Comparison of ENCODE assay signal across 27 cellular contexts in the genomic region with DNA sequence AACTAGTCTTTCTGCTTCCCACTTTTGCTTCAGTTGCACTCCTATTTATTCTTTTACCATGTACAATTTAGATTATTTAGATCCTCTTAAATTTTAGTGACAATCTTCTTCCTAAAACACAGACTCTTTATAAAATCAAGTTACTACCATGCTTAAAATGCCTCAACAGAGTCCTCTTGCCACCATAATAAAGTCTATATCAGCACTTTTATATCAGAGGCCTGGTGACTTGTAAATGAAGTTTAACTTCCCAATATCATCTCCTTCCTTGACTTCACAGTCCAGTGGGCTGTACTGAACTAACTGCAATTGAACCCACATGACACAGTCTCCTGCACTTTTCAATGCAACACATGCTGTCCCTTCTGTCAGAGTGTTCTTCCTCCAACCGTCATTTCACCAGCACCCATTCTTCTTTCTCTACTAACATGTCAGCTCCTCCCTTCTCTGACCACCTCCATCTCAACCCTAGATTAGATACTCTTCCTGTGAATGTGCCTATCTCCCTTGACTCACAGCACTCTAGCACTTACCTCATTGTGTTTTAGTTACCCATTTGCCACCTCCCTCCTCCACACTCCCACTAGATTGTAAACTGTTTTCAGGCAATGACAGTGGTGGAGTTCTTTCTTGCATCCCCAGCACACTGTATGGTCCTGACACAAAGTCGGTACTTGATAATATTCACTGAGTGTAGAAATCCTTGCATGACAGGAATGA.
"Had no signal": no experiment of that assay in that cellular context is flagged by ENCODE, and none has a peak within 500 bp of the region (broad histone marks: within the 10 kb centered on the region; RNA-seq: fewer than 3 reads in every experiment).

No MANE protein-coding gene starts in this region.

- H3K9me3 Mint-ChIP-seq: activated CD4-positive, alpha-beta memory T cell treated with anti-CD3 and anti-CD28 coated beads for 36 hours; activated CD4-positive, alpha-beta T cell treated with anti-CD3 and anti-CD28 coated beads, Interleukin-2, amount 10 ng/mL, durations not matched to agents 7 days and 5 days; activated T-cell treated with anti-CD3 and anti-CD28 coated beads, Interleukin-2, amount 50 U/mL, for 4 hours; brain had no signal

- H3K27me3 Mint-ChIP-seq: activated CD4-positive, alpha-beta memory T cell treated with anti-CD3 and anti-CD28 coated beads for 36 hours; activated CD4-positive, alpha-beta T cell treated with anti-CD3 and anti-CD28 coated beads, Interleukin-2, amount 10 ng/mL, durations not matched to agents 7 days and 5 days; activated naive CD8-positive, alpha-beta T cell; brain; T-cell had no signal

- H3K4me3 ChIP-seq: SK-N-MC had no signal

- DNase-seq: activated CD4-positive, alpha-beta memory T cell treated with anti-CD3 and anti-CD28 coated beads for 36 hours; activated CD4-positive, alpha-beta T cell treated with anti-CD3 and anti-CD28 coated beads, Interleukin-2, amount 10 ng/mL, durations not matched to agents 7 days and 5 days; activated CD4-positive, CD25-positive, alpha-beta regulatory T cell; activated CD8-positive, alpha-beta memory T cell treated with anti-CD3 and anti-CD28 coated beads for 24 hours; activated effector memory CD4-positive, alpha-beta T cell treated with anti-CD3 and anti-CD28 coated beads, Interleukin-2, amount 50 U/mL, for 16 hours; activated naive CD4-positive, alpha-beta T cell treated with Interleukin-2 at 50 U/mL for 16 hours; activated T-cell treated with anti-CD3 and anti-CD28 coated beads, Interleukin-2, amount 50 U/mL, for 4 hours; amygdala; KG1; NCI-H1092; NCI-H1417; NCI-H1930; NCI-H2171; NCI-H226; NCI-H526; NCI-H774; RPMI8226; T-cell; T-helper 2 cell; T1000 had no signal

- H3K36me3 Mint-ChIP-seq: activated CD4-positive, alpha-beta memory T cell treated with anti-CD3 and anti-CD28 coated beads for 36 hours; activated naive CD8-positive, alpha-beta T cell; brain; T-cell had no signal

- H3K4me1 Mint-ChIP-seq: activated CD4-positive, alpha-beta T cell treated with anti-CD3 and anti-CD28 coated beads, Interleukin-2, amount 10 ng/mL, durations not matched to agents 7 days and 5 days; brain; T-cell had no signal

- H3K27ac ChIP-seq: SK-N-MC, VCaP had no signal

- H3K4me3 Mint-ChIP-seq: activated CD4-positive, alpha-beta memory T cell treated with anti-CD3 and anti-CD28 coated beads for 36 hours; activated CD4-positive, alpha-beta T cell treated with anti-CD3 and anti-CD28 coated beads, Interleukin-2, amount 10 ng/mL, durations not matched to agents 7 days and 5 days; activated naive CD8-positive, alpha-beta T cell; activated T-cell treated with anti-CD3 and anti-CD28 coated beads, Interleukin-2, amount 50 U/mL, for 4 hours; brain; T-cell had no signal

- H3K27ac Mint-ChIP-seq: activated CD4-positive, alpha-beta memory T cell treated with anti-CD3 and anti-CD28 coated beads for 36 hours; activated CD4-positive, alpha-beta T cell treated with anti-CD3 and anti-CD28 coated beads, Interleukin-2, amount 10 ng/mL, durations not matched to agents 7 days and 5 days; activated naive CD8-positive, alpha-beta T cell; brain; T-cell had no signal

- FAIRE-seq: astrocyte had no signal

- ATAC-seq: activated T-cell treated with anti-CD3 and anti-CD28 coated beads, Interleukin-2, amount 50 U/mL, for 4 hours; Panc1; Right ventricle myocardium inferior; T-cell had no signal
